ENCODE assay signal across 19 cellular contexts in the genomic region with DNA sequence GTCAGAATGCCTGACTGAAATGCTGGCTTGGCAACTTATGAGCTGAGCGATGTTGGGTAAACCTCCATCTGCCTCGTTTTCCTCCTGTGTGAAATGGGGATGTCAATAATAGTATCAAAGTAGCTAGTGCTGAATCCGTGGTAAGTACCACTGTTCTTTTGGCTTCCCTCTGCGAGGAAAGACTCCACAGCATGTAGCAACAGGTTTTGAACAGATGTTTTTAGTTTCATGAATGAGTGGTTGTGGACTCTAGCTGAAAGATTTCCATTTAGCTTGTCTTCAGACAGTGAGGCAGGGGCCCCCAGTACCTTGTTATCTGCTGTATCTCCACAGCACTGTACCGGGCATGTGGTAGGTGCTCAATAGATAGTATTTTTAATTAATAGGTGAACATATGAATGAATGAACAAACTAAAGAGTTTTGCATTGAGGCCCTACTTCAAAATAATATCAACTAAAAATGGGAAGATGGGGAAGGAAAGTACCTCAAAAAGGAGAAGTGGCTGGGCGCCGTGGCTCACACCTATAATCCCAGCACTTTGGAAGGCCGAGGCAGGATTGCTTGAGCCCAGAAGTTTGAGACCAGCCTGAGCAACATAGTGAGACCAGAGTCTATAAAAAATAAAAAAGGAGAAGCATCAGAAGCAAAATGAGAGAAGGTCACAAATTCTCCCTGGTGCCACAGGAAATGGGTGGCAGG.
"Had no signal": no experiment of that assay in that cellular context is flagged by ENCODE, and none has a peak within 500 bp of the region (broad histone marks: within the 10 kb centered on the region; RNA-seq: fewer than 3 reads in every experiment).

No MANE protein-coding gene starts in this region.

- H3K4me3 ChIP-seq: gastroesophageal sphincter, heart right ventricle, spleen had no signal

- H3K9me3 Mint-ChIP-seq: activated CD4-positive, alpha-beta memory T cell treated with anti-CD3 and anti-CD28 coated beads, Interleukin-2, amount 10 ng/mL, durations not matched to agents 7 days and 5 days; activated naive CD8-positive, alpha-beta T cell treated with anti-CD3 and anti-CD28 coated beads for 36 hours; activated T-helper 17 cell treated with anti-CD3 and anti-CD28 coated beads, Interleukin-2, amount 50 U/mL, for 72 hours; endodermal cell; immature natural killer cell had no signal

- FAIRE-seq: colon had no signal

- H3K4me1 Mint-ChIP-seq: activated T-helper 17 cell treated with anti-CD3 and anti-CD28 coated beads, Interleukin-2, amount 50 U/mL, for 72 hours had no signal

- H3K4me3 Mint-ChIP-seq: activated CD4-positive, alpha-beta memory T cell treated with anti-CD3 and anti-CD28 coated beads, Interleukin-2, amount 10 ng/mL, durations not matched to agents 7 days and 5 days; activated CD8-positive, alpha-beta memory T cell treated with anti-CD3 and anti-CD28 coated beads, Interleukin-2, amount 10 ng/mL, durations not matched to agents 7 days and 5 days; activated naive CD8-positive, alpha-beta T cell treated with anti-CD3 and anti-CD28 coated beads for 36 hours; activated T-helper 17 cell treated with anti-CD3 and anti-CD28 coated beads, Interleukin-2, amount 50 U/mL, for 72 hours; endodermal cell; immature natural killer cell had no signal

- ATAC-seq: activated CD8-positive, alpha-beta memory T cell treated with anti-CD3 and anti-CD28 coated beads, Interleukin-2, amount 10 ng/mL, durations not matched to agents 7 days and 5 days; activated T-helper 17 cell treated with anti-CD3 and anti-CD28 coated beads, Interleukin-2, amount 50 U/mL, for 72 hours; gastroesophageal sphincter; heart right ventricle had no signal

- H3K36me3 ChIP-seq: gastroesophageal sphincter, heart right ventricle, spleen had no signal

- H3K27ac Mint-ChIP-seq: activated CD4-positive, alpha-beta memory T cell treated with anti-CD3 and anti-CD28 coated beads, Interleukin-2, amount 10 ng/mL, durations not matched to agents 7 days and 5 days; activated CD8-positive, alpha-beta memory T cell treated with anti-CD3 and anti-CD28 coated beads, Interleukin-2, amount 10 ng/mL, durations not matched to agents 7 days and 5 days; activated naive CD8-positive, alpha-beta T cell treated with anti-CD3 and anti-CD28 coated beads for 36 hours; activated T-helper 17 cell treated with anti-CD3 and anti-CD28 coated beads, Interleukin-2, amount 50 U/mL, for 72 hours; endodermal cell; immature natural killer cell had no signal

- H3K36me3 Mint-ChIP-seq: activated CD8-positive, alpha-beta memory T cell treated with anti-CD3 and anti-CD28 coated beads, Interleukin-2, amount 10 ng/mL, durations not matched to agents 7 days and 5 days; activated naive CD8-positive, alpha-beta T cell treated with anti-CD3 and anti-CD28 coated beads for 36 hours; immature natural killer cell had no signal

- H3K27me3 ChIP-seq: gastroesophageal sphincter had no signal

- DNase-seq: activated CD4-positive, alpha-beta memory T cell treated with anti-CD3 and anti-CD28 coated beads, Interleukin-2, amount 10 ng/mL, durations not matched to agents 7 days and 5 days; activated CD4-positive, alpha-beta T cell treated with anti-CD3 and anti-CD28 coated beads for 48 hours; activated CD4-positive, CD25-positive, alpha-beta regulatory T cell; activated CD8-positive, alpha-beta memory T cell treated with anti-CD3 and anti-CD28 coated beads, Interleukin-2, amount 10 ng/mL, durations not matched to agents 7 days and 5 days; activated naive CD4-positive, alpha-beta T cell; activated naive CD8-positive, alpha-beta T cell treated with anti-CD3 and anti-CD28 coated beads for 36 hours; amygdala; caudate nucleus; endodermal cell; heart right ventricle; immature natural killer cell; midbrain; occipital lobe; posterior cingulate gyrus; spleen; stimulated activated naive CD4-positive, alpha-beta T cell had no signal
